Comparison of ENCODE assay signal across 12 cellular contexts in the genomic region with DNA sequence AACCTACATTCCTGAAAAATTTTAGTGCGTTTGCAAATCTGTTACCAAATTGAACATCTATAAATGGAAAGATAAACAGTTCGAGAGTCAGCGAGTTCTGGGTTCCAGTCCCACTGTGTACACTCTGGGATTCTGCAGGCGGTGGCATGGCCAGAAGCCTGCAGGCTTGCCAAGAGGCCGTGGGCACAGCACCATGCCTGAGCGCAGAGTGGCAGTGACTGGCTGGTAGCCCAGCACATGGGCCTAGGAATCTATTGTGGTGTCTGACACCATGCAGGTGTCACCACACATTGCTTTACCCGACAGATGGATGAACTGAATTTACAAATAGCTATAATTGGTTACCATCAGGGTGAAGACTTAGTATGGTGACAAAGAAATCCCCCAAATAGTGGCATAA.
A peak's percentile ranks its signal among the peaks of the same experiment; 100 is the strongest.
DNase-seq lines count a peak whose midpoint lies in the region; ATAC-seq and TF ChIP-seq lines count a peak whose summit lies in the region.
"Had no signal": no experiment of that assay in that cellular context is flagged by ENCODE, and none has a peak within 500 bp of the region (broad histone marks: within the 10 kb centered on the region; RNA-seq: fewer than 3 reads in every experiment).

No MANE protein-coding gene starts in this region.

- no peaks in the 10 kb centered on the region for H3K9me3 Mint-ChIP-seq in stimulated activated effector memory CD8-positive, alpha-beta T cell treated with anti-CD3 and anti-CD28 coated beads, Interleukin-12 subunit alpha, Interleukin-12 subunit beta, amount 100 ng/mL, for 72 hours

- no peak overlapping the region for H2AFZ ChIP-seq in PC-3 (ENCODE audit: low read length)

- no peak overlapping the region for H3K27ac Mint-ChIP-seq in stimulated activated effector memory CD8-positive, alpha-beta T cell treated with anti-CD3 and anti-CD28 coated beads, Interleukin-12 subunit alpha, Interleukin-12 subunit beta, amount 100 ng/mL, for 72 hours

- no peaks in the 10 kb centered on the region for H3K36me3 Mint-ChIP-seq in stimulated activated effector memory CD8-positive, alpha-beta T cell treated with anti-CD3 and anti-CD28 coated beads, Interleukin-12 subunit alpha, Interleukin-12 subunit beta, amount 100 ng/mL, for 72 hours

- no peak overlapping the region for H3K9ac ChIP-seq in PC-3 (ENCODE audit: low read length)
- H3K9ac ChIP-seq: KMS-11 had no signal

- H3K79me2 ChIP-seq in PC-3 (ENCODE audit: low read length): no peaks in the 10 kb centered on the region

- WGBS in body of pancreas, 2 donors: 45 to 50% methylated on average over 7 of the region's 7 CpGs

- POLR2A ChIA-PET in PC-3 (lab: Charles Lee; ENCODE audit: unreplicated experiment): no interaction called here

- H3K9me2 ChIP-seq in PC-3 (replicated peaks; ENCODE audit: low read length): no peaks in the 10 kb centered on the region

- TF ChIP-seq CTCF in body of pancreas (IDR thresholded peaks at IDR 0.05) (no peak), PC-3 (conservative IDR thresholded peaks at IDR 0.05; ENCODE audit: low read depth, low read length) (no peak)

- H3K9me3 ChIP-seq in body of pancreas: no peaks in the 10 kb centered on the region
- no peaks in the 10 kb centered on the region for H3K9me3 ChIP-seq in PC-3 (ENCODE audit: low read length)
- H3K9me3 ChIP-seq: SJCRH30 had no signal

- in situ Hi-C loops in G401 (cut with HindIII; ENCODE audit: low sequenced_read_pairs): no loop called here

- CTCF ChIA-PET in PC-3 (lab: Charles Lee): no interaction called here

- no peak overlapping the region for H3K4me2 ChIP-seq in PC-3 (ENCODE audit: low read length)
- H3K4me2 ChIP-seq: KMS-11 had no signal

- H3K4me3 ChIP-seq in body of pancreas (no peak overlapping the region), PC-3 (ENCODE audit: low read length) (no peak overlapping the region)
- H3K4me3 ChIP-seq: SJCRH30 had no signal

- no peaks in the 10 kb centered on the region for H3F3A ChIP-seq in PC-3 (ENCODE audit: low read length, unreplicated experiment)

- peak; percentile 80 for DNase-seq in G401 (ENCODE audit: low spot score)
- DNase-seq in body of pancreas: peak in 3 of 4 donors; percentile 32 to 52 (median 51)
- peak; percentile 78 for DNase-seq in left ventricle myocardium superior
- DNase-seq in stimulated activated effector memory CD8-positive, alpha-beta T cell treated with anti-CD3 and anti-CD28 coated beads, Interleukin-12 subunit alpha, Interleukin-12 subunit beta, amount 100 ng/mL, for 72 hours (ENCODE audit: low spot score in 2 of 2): no peak
- no peak for DNase-seq in T-helper 9 cell
- DNase-seq in PC-3: no peak
- DNase-seq: COR-L47, NCI-H146, NCI-H526 treated with DMSO at 0.1 percent for 48 hours, SJCRH30 had no signal

- H3K4me3 Mint-ChIP-seq in stimulated activated effector memory CD8-positive, alpha-beta T cell treated with anti-CD3 and anti-CD28 coated beads, Interleukin-12 subunit alpha, Interleukin-12 subunit beta, amount 100 ng/mL, for 72 hours: no peak overlapping the region

- no peaks in the 10 kb centered on the region for H3K4me1 Mint-ChIP-seq in stimulated activated effector memory CD8-positive, alpha-beta T cell treated with anti-CD3 and anti-CD28 coated beads, Interleukin-12 subunit alpha, Interleukin-12 subunit beta, amount 100 ng/mL, for 72 hours

- ATAC-seq in body of pancreas (no peak), left ventricle myocardium superior (peak; percentile 90), GM21381 (IDR thresholded peaks at IDR 0.05; ENCODE audit: unreplicated experiment) (no peak), PC-3 (no peak)
- peak; percentile 37 for ATAC-seq in stimulated activated effector memory CD8-positive, alpha-beta T cell treated with anti-CD3 and anti-CD28 coated beads, Interleukin-12 subunit alpha, Interleukin-12 subunit beta, amount 100 ng/mL, for 72 hours

- H3K27ac ChIP-seq in body of pancreas (no peak overlapping the region), PC-3 (ENCODE audit: low read length) (no peak overlapping the region)
- H3K27ac ChIP-seq: KMS-11, SJCRH30 had no signal

- no peak for TF ChIP-seq POLR2A in body of pancreas (IDR thresholded peaks at IDR 0.05)

- no peaks in the 10 kb centered on the region for H3K36me3 ChIP-seq in body of pancreas (replicated peaks in 1 of 2; ENCODE audit: insufficient read depth in 1 of 2, low read depth in 2 of 2)
- H3K36me3 ChIP-seq in PC-3 (ENCODE audit: low read depth, low read length): no peaks in the 10 kb centered on the region
- H3K36me3 ChIP-seq: SJCRH30 had no signal

- intact Hi-C loops in body of pancreas (cut with DNase I) (no loop called here), left ventricle myocardium superior (cut with micrococcal nuclease) (no loop called here), PC-3 (cut with micrococcal nuclease) (no loop called here)

- H3K4me1 ChIP-seq in body of pancreas (peaks cover 13% of the 10 kb centered on the region), PC-3 (ENCODE audit: insufficient read depth, low read length) (no peaks in the 10 kb centered on the region)
- H3K4me1 ChIP-seq: SJCRH30 had no signal

- no TSS peak for BruUV-seq in PC-3 (replicated peaks; lab: Mats Ljungman, UMichigan)

- H4K20me1 ChIP-seq in PC-3 (ENCODE audit: low read length): no peaks in the 10 kb centered on the region

- H3K27me3 ChIP-seq in body of pancreas (no peaks in the 10 kb centered on the region), PC-3 (ENCODE audit: low read length) (no peaks in the 10 kb centered on the region)
- H3K27me3 ChIP-seq: SJCRH30 had no signal

Comparison
In these comparisons a context has a peak if more than half of its experiments do, and no peak if none do; other contexts are left out.
1. DNase-seq: peak in G401 (single experiment), body of pancreas (3 of 4) and left ventricle myocardium superior (single experiment); none in stimulated activated effector memory CD8-positive, alpha-beta T cell treated with anti-CD3 and anti-CD28 coated beads, Interleukin-12 subunit alpha, Interleukin-12 subunit beta, amount 100 ng/mL, for 72 hours (0 of 2), T-helper 9 cell (single experiment) and PC-3 (single experiment).
2. ATAC-seq: peak in left ventricle myocardium superior (single experiment) and stimulated activated effector memory CD8-positive, alpha-beta T cell treated with anti-CD3 and anti-CD28 coated beads, Interleukin-12 subunit alpha, Interleukin-12 subunit beta, amount 100 ng/mL, for 72 hours (single experiment); none in body of pancreas (single experiment), GM21381 (single experiment) and PC-3 (single experiment).